In genomic region chr9:129008986-129009583, GRCh38 we compare ENCODE assay signal across 23 cellular contexts.
"Had no signal": no experiment of that assay in that cellular context is flagged by ENCODE, and none has a peak within 500 bp of the region (broad histone marks: within the 10 kb centered on the region; RNA-seq: fewer than 3 reads in every experiment).

No MANE protein-coding gene starts in this region.

- H3K4me3 Mint-ChIP-seq: activated CD4-positive, alpha-beta memory T cell treated with anti-CD3 and anti-CD28 coated beads for 36 hours; activated naive CD4-positive, alpha-beta T cell treated with anti-CD3 and anti-CD28 coated beads for 36 hours; immature natural killer cell; mesothelial cell of epicardium; naive thymus-derived CD8-positive, alpha-beta T cell had no signal

- DNase-seq: activated CD4-positive, alpha-beta memory T cell treated with anti-CD3 and anti-CD28 coated beads for 36 hours; activated CD4-positive, alpha-beta T cell treated with anti-CD3 and anti-CD28 coated beads for 48 hours; activated CD4-positive, CD25-positive, alpha-beta regulatory T cell; activated naive CD4-positive, alpha-beta T cell treated with anti-CD3 and anti-CD28 coated beads for 36 hours; activated T-cell treated with anti-CD3 and anti-CD28 coated beads, Interleukin-2, amount 50 U/mL, for 48 hours; amygdala; foreskin keratinocyte; immature natural killer cell; kidney glomerular epithelial cell; left ventricle myocardium inferior; mammary epithelial cell; naive thymus-derived CD8-positive, alpha-beta T cell; stimulated activated CD4-positive, alpha-beta T cell treated with anti-CD3 and anti-CD28 coated beads, Interleukin-4, amount 100 ng/mL, for 24 hours; stomach; T1000 had no signal

- H3K27me3 Mint-ChIP-seq: activated CD4-positive, alpha-beta memory T cell treated with anti-CD3 and anti-CD28 coated beads for 36 hours; naive thymus-derived CD8-positive, alpha-beta T cell had no signal

- H3K4me3 ChIP-seq: left ventricle myocardium inferior, pancreas, psoas muscle, right atrium auricular region, stomach, suprapubic skin, tibial nerve had no signal

- H3K9me3 Mint-ChIP-seq: activated CD4-positive, alpha-beta memory T cell treated with anti-CD3 and anti-CD28 coated beads for 36 hours; activated naive CD4-positive, alpha-beta T cell treated with anti-CD3 and anti-CD28 coated beads for 36 hours; immature natural killer cell; mesothelial cell of epicardium; naive thymus-derived CD8-positive, alpha-beta T cell had no signal

- H3K4me1 Mint-ChIP-seq: immature natural killer cell had no signal

- H3K4me1 ChIP-seq: foreskin keratinocyte, pancreas had no signal

- H3K27ac Mint-ChIP-seq: activated CD4-positive, alpha-beta memory T cell treated with anti-CD3 and anti-CD28 coated beads for 36 hours; activated naive CD4-positive, alpha-beta T cell treated with anti-CD3 and anti-CD28 coated beads for 36 hours; immature natural killer cell; mesothelial cell of epicardium; naive thymus-derived CD8-positive, alpha-beta T cell had no signal

- H3K9me3 ChIP-seq: left ventricle myocardium inferior, neutrophil, pancreas, psoas muscle, right atrium auricular region, stomach, suprapubic skin, tibial nerve had no signal

- H3K27ac ChIP-seq: foreskin keratinocyte, left ventricle myocardium inferior, neutrophil, pancreas, psoas muscle, right atrium auricular region, suprapubic skin had no signal

- FAIRE-seq: pancreas, urothelium cell line had no signal

- H3K27me3 ChIP-seq: foreskin keratinocyte, neutrophil, pancreas, right atrium auricular region, stomach, suprapubic skin, tibial nerve had no signal
